Comparison of ENCODE assay signal across 9 cellular contexts in the genomic region with DNA sequence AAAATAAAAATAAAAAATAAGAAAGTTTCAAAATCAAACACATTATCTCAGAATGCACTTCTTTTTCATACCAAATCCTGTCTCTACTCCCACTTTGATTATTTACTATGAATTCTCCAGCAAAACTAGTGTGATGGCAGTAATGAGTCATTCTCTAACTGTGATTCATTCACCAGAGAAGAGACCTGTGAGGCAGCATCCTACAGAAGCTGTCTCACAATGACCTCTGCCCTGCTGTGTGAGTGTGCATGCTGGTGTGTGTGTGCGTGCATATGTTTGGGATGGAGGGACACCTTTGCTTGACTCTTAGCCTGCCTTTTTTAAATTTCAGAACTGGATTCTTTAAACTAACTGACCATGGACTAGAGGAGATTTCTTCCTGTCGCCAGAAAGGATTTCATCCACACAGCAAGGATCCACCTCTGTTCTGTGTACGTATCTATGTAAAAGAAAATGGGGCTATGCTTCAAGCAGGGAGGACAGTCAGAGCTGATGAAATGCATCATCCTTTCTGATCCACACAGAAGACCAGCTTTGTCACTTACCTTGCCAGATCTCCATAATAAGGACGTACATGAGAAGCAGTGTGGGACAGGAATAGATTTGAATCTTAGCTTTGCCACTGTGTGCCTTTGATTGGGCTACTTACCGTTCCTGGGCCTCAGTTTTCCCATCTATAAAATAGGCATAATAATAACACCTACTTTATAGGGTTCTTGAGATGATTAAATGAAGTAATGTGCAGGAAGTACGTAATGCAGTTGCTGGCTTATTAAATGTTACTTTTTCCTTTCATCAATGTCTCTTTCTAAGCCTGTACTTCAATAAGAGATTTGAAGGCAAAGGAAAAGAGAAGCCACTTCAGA. TPM values are rescaled to one million over a fixed set of nuclear protein-coding genes. Genes with fewer than 3 reads are reported as not detected.
DNase-seq lines count a peak whose midpoint lies in the region; ATAC-seq and TF ChIP-seq lines count a peak whose summit lies in the region.
"Had no signal": no experiment of that assay in that cellular context is flagged by ENCODE, and none has a peak within 500 bp of the region (broad histone marks: within the 10 kb centered on the region; RNA-seq: fewer than 3 reads in every experiment).

No MANE protein-coding gene starts in this region.

- no peak overlapping the region for H2AFZ ChIP-seq in hepatocyte

- POLR2A ChIA-PET in MCF 10A (lab: Yijun Ruan, JAX), result interaction anchor here (0.6 to 1.0 kb wide), 3 partner anchors 14 to 31 kb away, joined by 3 to 4 read pairs (median 4); a partner anchor contains a TSS

- H3K36me3 Mint-ChIP-seq in MCF 10A (ENCODE audit: insufficient read depth, unreplicated experiment), result peaks cover 96% of the 10 kb centered on the region
- peaks cover 65% of the 10 kb centered on the region for H3K36me3 Mint-ChIP-seq in activated T-cell treated with anti-CD3 and anti-CD28 coated beads, Interleukin-2, amount 50 U/mL, for 4 hours (ENCODE audit: insufficient read depth)

- no peak overlapping the region for H3K27ac Mint-ChIP-seq in MCF 10A (ENCODE audit: low read depth, unreplicated experiment)

- H3K27ac ChIP-seq in breast epithelium, result no peak overlapping the region
- no peak overlapping the region for H3K27ac ChIP-seq in hepatocyte

- no peaks in the 10 kb centered on the region for H3K79me2 ChIP-seq in hepatocyte

- H4K20me1 ChIP-seq in hepatocyte (ENCODE audit: insufficient read depth, poor library complexity, severe bottlenecking), result no peaks in the 10 kb centered on the region

- ATAC-seq in activated T-cell treated with anti-CD3 and anti-CD28 coated beads, Interleukin-2, amount 50 U/mL, for 4 hours, result peak; percentile 100
- ATAC-seq in GM21381 (IDR thresholded peaks at IDR 0.05; ENCODE audit: unreplicated experiment) (no peak), HG03469 (IDR thresholded peaks at IDR 0.05; ENCODE audit: unreplicated experiment) (no peak)

- no peaks in the 10 kb centered on the region for H3K9me3 Mint-ChIP-seq in MCF 10A (ENCODE audit: unreplicated experiment)
- H3K9me3 Mint-ChIP-seq in activated T-cell treated with anti-CD3 and anti-CD28 coated beads, Interleukin-2, amount 50 U/mL, for 4 hours, result no peaks in the 10 kb centered on the region
- H3K9me3 Mint-ChIP-seq: CD14-positive monocyte had no signal

- no peaks in the 10 kb centered on the region for H3K4me1 ChIP-seq in breast epithelium
- H3K4me1 ChIP-seq in hepatocyte (ENCODE audit: insufficient read depth), result no peaks in the 10 kb centered on the region

- H3K4me3 Mint-ChIP-seq in MCF 10A (ENCODE audit: unreplicated experiment), result no peak overlapping the region
- no peak overlapping the region for H3K4me3 Mint-ChIP-seq in activated T-cell treated with anti-CD3 and anti-CD28 coated beads, Interleukin-2, amount 50 U/mL, for 4 hours
- H3K4me3 Mint-ChIP-seq: CD14-positive monocyte had no signal

- intact Hi-C loops in MCF 10A (cut with micrococcal nuclease) (loop anchor here (10.0 kb wide), 1 partner anchor 125 kb away; a partner anchor contains a TSS), breast epithelium (cut with DNase I; ENCODE audit: low total_unique reads) (no loop called here)

- H3K9me3 ChIP-seq in breast epithelium (no peaks in the 10 kb centered on the region), hepatocyte (ENCODE audit: low read depth) (no peaks in the 10 kb centered on the region)

- CTCF ChIA-PET in MCF 10A (lab: Yijun Ruan, JAX), result interaction anchor here (0.6 kb wide), 1 partner anchor 27 kb away, joined by 3 read pairs; no protein-coding TSS in a partner anchor

- H3K36me3 ChIP-seq in breast epithelium, result no peaks in the 10 kb centered on the region
- no peaks in the 10 kb centered on the region for H3K36me3 ChIP-seq in hepatocyte (replicated peaks; ENCODE audit: insufficient read depth, low read depth)

- no peaks in the 10 kb centered on the region for H3K27me3 ChIP-seq in breast epithelium
- no peaks in the 10 kb centered on the region for H3K27me3 ChIP-seq in hepatocyte

- H3K4me1 Mint-ChIP-seq in MCF 10A (ENCODE audit: insufficient read depth, unreplicated experiment), result peaks cover 8% of the 10 kb centered on the region
- H3K4me1 Mint-ChIP-seq in activated T-cell treated with anti-CD3 and anti-CD28 coated beads, Interleukin-2, amount 50 U/mL, for 4 hours (ENCODE audit: low read depth), result peaks cover 16% of the 10 kb centered on the region
- H3K4me1 Mint-ChIP-seq: CD14-positive monocyte had no signal

- no TSS peak for BruUV-seq in MCF 10A (replicated peaks; lab: Mats Ljungman, UMichigan)

- no peak for TF ChIP-seq CTCF in MCF 10A (IDR thresholded peaks at IDR 0.05; ENCODE audit: unreplicated experiment)
- TF ChIP-seq CTCF in breast epithelium (IDR thresholded peaks at IDR 0.05), result no peak
- TF ChIP-seq CTCF in hepatocyte (IDR thresholded peaks at IDR 0.05; ENCODE audit: poor library complexity), result no peak

- no peak for TF ChIP-seq POLR2A in breast epithelium (IDR thresholded peaks at IDR 0.05)

- no peak overlapping the region for H3K4me3 ChIP-seq in breast epithelium
- H3K4me3 ChIP-seq in hepatocyte, result no peak overlapping the region

- 91% methylated on average over 6 of the region's 6 CpGs for WGBS in hepatocyte (ENCODE audit: low lambda C conversion rate, missing lambda C conversion rate)

- no peaks in the 10 kb centered on the region for H3K9me2 ChIP-seq in hepatocyte (replicated peaks; ENCODE audit: insufficient read depth)

- DNase-seq in MCF 10A (ENCODE audit: unreplicated experiment) (peak; percentile 68), breast epithelium (ENCODE audit: low spot score in 2 of 2) (no peak), hepatocyte (ENCODE audit: low spot score) (peak; percentile 51), NCI-H345 treated with DMSO at 0.1 percent for 48 hours (lab: John Stamatoyannopoulos, UW; ENCODE audit: unreplicated experiment) (no peak), hippocampal formation (lab: John Stamatoyannopoulos, UW) (no peak)
- DNase-seq in activated T-cell treated with anti-CD3 and anti-CD28 coated beads, Interleukin-2, amount 50 U/mL, for 4 hours, result no peak

- H3K4me2 ChIP-seq in hepatocyte, result no peak overlapping the region

- H3K27me3 Mint-ChIP-seq in MCF 10A (ENCODE audit: insufficient read depth, unreplicated experiment), result no peaks in the 10 kb centered on the region
- no peaks in the 10 kb centered on the region for H3K27me3 Mint-ChIP-seq in activated T-cell treated with anti-CD3 and anti-CD28 coated beads, Interleukin-2, amount 50 U/mL, for 4 hours (ENCODE audit: low read depth)

RNA-seq across cellular contexts. Expression of a gene that starts 31.2 kb away (rescaled TPM):
- 64.9 and 66.3 TPM in 2 replicates for total RNA-seq in MCF 10A (2022)
- total RNA-seq in breast epithelium, result 10 to 100 TPM; 26.1 to 32.5 (median 32.4) TPM
- 10 to 100 TPM; 29.5 to 37.2 (median 30.3) TPM for total RNA-seq in activated T-cell treated with anti-CD3 and anti-CD28 coated beads, Interleukin-2, amount 50 U/mL, for 4 hours
- total RNA-seq in hepatocyte, result 34.3 and 55.2 TPM in 2 replicates
- polyA plus RNA-seq in hepatocyte, result 40.0 and 43.0 TPM in 2 replicates

RNA-seq across cellular contexts. Expression of a gene that starts 32.9 kb away (rescaled TPM):
- not detected in 2 replicates for total RNA-seq in MCF 10A (2022)
- total RNA-seq in breast epithelium, result 100 to 1,000 TPM in 1 of 3 donors, 10 to 100 TPM in 1, 1 to 10 TPM in 1; 3.8 to 108 (median 54.6) TPM
- under 1 TPM; 0.52 to 0.89 (median 0.63) TPM for total RNA-seq in activated T-cell treated with anti-CD3 and anti-CD28 coated beads, Interleukin-2, amount 50 U/mL, for 4 hours
- 20.3 and 25.6 TPM in 2 replicates for total RNA-seq in hepatocyte
- polyA plus RNA-seq in hepatocyte, result 41.1 and 44.5 TPM in 2 replicates
- polyA plus RNA-seq: CD14-positive monocyte had no signal

Comparison
In these comparisons a context has a peak if more than half of its experiments do, and no peak if none do; other contexts are left out.
1. DNase-seq: peak in MCF 10A (single experiment) and hepatocyte (single experiment); none in breast epithelium (0 of 2), activated T-cell treated with anti-CD3 and anti-CD28 coated beads, Interleukin-2, amount 50 U/mL, for 4 hours (single experiment), NCI-H345 treated with DMSO at 0.1 percent for 48 hours (single experiment) and hippocampal formation (0 of 2).
2. ATAC-seq: peak in activated T-cell treated with anti-CD3 and anti-CD28 coated beads, Interleukin-2, amount 50 U/mL, for 4 hours (2 of 2); none in GM21381 (single experiment) and HG03469 (single experiment).